Comparison of ENCODE assay signal across 1 cellular context in the genomic region with DNA sequence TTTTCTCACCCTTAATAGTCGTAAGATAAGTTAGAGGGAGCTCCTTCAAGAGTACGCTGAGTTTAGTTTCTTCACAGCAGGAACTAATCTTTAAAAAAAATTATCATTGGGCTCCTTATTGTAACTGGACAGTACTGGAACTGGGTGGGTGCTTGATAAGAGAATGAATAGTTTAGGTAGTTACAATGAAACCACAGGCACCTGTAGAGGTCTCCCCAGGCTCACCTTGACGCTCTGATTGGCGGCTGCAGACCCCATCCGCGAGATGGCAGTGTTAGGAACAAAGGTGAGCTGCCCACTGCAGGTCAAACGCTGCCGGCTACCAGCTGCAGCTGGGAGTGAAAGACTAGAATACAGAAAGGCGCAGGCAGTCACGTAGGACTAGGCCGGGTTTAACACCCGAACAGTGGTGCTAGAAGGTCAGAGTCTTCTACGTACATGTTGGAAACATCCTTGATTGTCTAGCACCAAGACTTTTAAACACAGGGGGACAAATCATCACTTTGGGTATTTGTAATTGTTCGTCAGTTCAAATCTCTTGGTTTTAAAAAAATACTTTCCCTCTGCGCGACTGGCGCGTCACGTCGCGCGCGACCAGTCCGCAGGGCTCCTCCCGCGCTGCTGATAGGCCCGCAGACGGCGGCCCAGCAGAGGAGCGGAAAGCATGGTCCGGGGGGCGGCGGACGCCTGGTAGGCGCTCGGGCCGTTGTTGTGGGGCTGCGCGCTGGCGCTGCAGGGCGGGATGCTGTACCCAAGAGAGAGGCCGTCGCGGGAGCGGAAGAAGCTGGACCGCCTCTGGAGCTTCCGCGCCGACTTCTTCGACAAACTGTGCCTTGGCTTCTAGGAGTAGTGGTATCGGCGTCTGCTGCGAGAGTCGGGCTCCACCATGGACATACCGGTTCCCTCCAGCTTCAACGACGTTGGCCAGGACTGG.
A peak's percentile ranks its signal among the peaks of the same experiment; 100 is the strongest.
TF ChIP-seq lines count a peak whose summit lies in the region.

No MANE protein-coding gene starts in this region.

TF ChIP-seq in HepG2, 621 proteins besides CTCF, POLR2A, EP300 and RAD21 (continued from another document and continues in another):
- TF ChIP-seq, protein P1, sequence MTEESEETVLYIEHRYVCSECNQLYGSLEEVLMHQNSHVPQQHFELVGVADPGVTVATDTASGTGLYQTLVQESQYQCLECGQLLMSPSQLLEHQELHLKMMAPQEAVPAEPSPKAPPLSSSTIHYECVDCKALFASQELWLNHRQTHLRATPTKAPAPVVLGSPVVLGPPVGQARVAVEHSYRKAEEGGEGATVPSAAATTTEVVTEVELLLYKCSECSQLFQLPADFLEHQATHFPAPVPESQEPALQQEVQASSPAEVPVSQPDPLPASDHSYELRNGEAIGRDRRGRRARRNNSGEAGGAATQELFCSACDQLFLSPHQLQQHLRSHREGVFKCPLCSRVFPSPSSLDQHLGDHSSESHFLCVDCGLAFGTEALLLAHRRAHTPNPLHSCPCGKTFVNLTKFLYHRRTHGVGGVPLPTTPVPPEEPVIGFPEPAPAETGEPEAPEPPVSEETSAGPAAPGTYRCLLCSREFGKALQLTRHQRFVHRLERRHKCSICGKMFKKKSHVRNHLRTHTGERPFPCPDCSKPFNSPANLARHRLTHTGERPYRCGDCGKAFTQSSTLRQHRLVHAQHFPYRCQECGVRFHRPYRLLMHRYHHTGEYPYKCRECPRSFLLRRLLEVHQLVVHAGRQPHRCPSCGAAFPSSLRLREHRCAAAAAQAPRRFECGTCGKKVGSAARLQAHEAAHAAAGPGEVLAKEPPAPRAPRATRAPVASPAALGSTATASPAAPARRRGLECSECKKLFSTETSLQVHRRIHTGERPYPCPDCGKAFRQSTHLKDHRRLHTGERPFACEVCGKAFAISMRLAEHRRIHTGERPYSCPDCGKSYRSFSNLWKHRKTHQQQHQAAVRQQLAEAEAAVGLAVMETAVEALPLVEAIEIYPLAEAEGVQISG (CRISPR knock-in tag; IDR thresholded peaks at IDR 0.05), result peak; percentile 97
- TF ChIP-seq ZNF816 (CRISPR knock-in tag; IDR thresholded peaks at IDR 0.05; ENCODE audit: borderline replicate concordance) (no peak), IRX3 (CRISPR knock-in tag; IDR thresholded peaks at IDR 0.05; ENCODE audit: borderline replicate concordance, low read depth) (no peak), HMG20A (CRISPR knock-in tag; IDR thresholded peaks at IDR 0.05; ENCODE audit: borderline replicate concordance) (no peak), MAFF (IDR thresholded peaks at IDR 0.05; ENCODE audit: low read depth, low read length) (no peak), KDM5A (IDR thresholded peaks at IDR 0.05; ENCODE audit: borderline replicate concordance, low read length) (peak; percentile 77; the same call in 1 of the 2 replicates), ZFP82 (CRISPR knock-in tag; IDR thresholded peaks at IDR 0.05; ENCODE audit: borderline replicate concordance) (no peak), ATF1 (CRISPR knock-in tag; IDR thresholded peaks at IDR 0.05) (peak; percentile 87), ZNF446 (CRISPR knock-in tag; IDR thresholded peaks at IDR 0.05) (no peak), SP4 (CRISPR knock-in tag; IDR thresholded peaks at IDR 0.05) (0 out of 2 replicates have a peak, but pooled peaks have one; percentile 6), ZFP36 (IDR thresholded peaks at IDR 0.05; ENCODE audit: borderline replicate concordance, low read depth, low read length, partially characterized antibody) (no peak), WIZ (CRISPR knock-in tag; IDR thresholded peaks at IDR 0.05) (0 out of 2 replicates have a peak, but pooled peaks have one; percentile 19), ZEB1 (IDR thresholded peaks at IDR 0.05; ENCODE audit: insufficient replicate concordance, low read depth) (peak; percentile 85), ZNF350 (CRISPR knock-in tag; IDR thresholded peaks at IDR 0.05; ENCODE audit: borderline replicate concordance, low read depth) (peak; percentile 43; the same call in 1 of the 2 replicates), NFE2L2 (IDR thresholded peaks at IDR 0.05; ENCODE audit: low read length) (no peak), REL (CRISPR knock-in tag; conservative IDR thresholded peaks at IDR 0.05) (0 out of 2 replicates have a peak, but pooled peaks have one; percentile 48), CHD2 (IDR thresholded peaks at IDR 0.05; ENCODE audit: low read depth, low read length) (no peak), GABPA (IDR thresholded peaks at IDR 0.05; ENCODE audit: low read depth, low read length) (no peak), GABPA (CRISPR knock-in tag; IDR thresholded peaks at IDR 0.05; ENCODE audit: low read depth) (no peak), ZNF629 (CRISPR knock-in tag; conservative IDR thresholded peaks at IDR 0.05) (no peak), ATF7-NPFF (CRISPR knock-in tag; IDR thresholded peaks at IDR 0.05; ENCODE audit: low read depth) (peak; percentile 64; the same call in 1 of the 2 replicates), ZNF773 (CRISPR knock-in tag; IDR thresholded peaks at IDR 0.05; ENCODE audit: borderline replicate concordance) (no peak), ZNF256 (CRISPR knock-in tag; conservative IDR thresholded peaks at IDR 0.05) (0 out of 2 replicates have a peak, but pooled peaks have one; percentile 20), SRY (CRISPR knock-in tag; IDR thresholded peaks at IDR 0.05) (no peak), KMT2B (CRISPR knock-in tag; IDR thresholded peaks at IDR 0.05) (no peak), ZNF792 (CRISPR knock-in tag; IDR thresholded peaks at IDR 0.05) (no peak), ZNF75D (CRISPR knock-in tag; IDR thresholded peaks at IDR 0.05; ENCODE audit: borderline replicate concordance) (no peak), POLR2G (IDR thresholded peaks at IDR 0.05; ENCODE audit: low read depth, low read length) (peak; percentile 59), TGIF2 (CRISPR knock-in tag; IDR thresholded peaks at IDR 0.05) (no peak), KLF6 (CRISPR knock-in tag; IDR thresholded peaks at IDR 0.05) (no peak)
- TF ChIP-seq, protein P2, sequence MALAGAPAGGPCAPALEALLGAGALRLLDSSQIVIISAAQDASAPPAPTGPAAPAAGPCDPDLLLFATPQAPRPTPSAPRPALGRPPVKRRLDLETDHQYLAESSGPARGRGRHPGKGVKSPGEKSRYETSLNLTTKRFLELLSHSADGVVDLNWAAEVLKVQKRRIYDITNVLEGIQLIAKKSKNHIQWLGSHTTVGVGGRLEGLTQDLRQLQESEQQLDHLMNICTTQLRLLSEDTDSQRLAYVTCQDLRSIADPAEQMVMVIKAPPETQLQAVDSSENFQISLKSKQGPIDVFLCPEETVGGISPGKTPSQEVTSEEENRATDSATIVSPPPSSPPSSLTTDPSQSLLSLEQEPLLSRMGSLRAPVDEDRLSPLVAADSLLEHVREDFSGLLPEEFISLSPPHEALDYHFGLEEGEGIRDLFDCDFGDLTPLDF (CRISPR knock-in tag; IDR thresholded peaks at IDR 0.05), result no peak
- TF ChIP-seq, protein P3, sequence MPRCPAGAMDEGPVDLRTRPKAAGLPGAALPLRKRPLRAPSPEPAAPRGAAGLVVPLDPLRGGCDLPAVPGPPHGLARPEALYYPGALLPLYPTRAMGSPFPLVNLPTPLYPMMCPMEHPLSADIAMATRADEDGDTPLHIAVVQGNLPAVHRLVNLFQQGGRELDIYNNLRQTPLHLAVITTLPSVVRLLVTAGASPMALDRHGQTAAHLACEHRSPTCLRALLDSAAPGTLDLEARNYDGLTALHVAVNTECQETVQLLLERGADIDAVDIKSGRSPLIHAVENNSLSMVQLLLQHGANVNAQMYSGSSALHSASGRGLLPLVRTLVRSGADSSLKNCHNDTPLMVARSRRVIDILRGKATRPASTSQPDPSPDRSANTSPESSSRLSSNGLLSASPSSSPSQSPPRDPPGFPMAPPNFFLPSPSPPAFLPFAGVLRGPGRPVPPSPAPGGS (CRISPR knock-in tag; IDR thresholded peaks at IDR 0.05), result peak; percentile 51; the same call in 1 of the 2 replicates
- TF ChIP-seq, protein P4, sequence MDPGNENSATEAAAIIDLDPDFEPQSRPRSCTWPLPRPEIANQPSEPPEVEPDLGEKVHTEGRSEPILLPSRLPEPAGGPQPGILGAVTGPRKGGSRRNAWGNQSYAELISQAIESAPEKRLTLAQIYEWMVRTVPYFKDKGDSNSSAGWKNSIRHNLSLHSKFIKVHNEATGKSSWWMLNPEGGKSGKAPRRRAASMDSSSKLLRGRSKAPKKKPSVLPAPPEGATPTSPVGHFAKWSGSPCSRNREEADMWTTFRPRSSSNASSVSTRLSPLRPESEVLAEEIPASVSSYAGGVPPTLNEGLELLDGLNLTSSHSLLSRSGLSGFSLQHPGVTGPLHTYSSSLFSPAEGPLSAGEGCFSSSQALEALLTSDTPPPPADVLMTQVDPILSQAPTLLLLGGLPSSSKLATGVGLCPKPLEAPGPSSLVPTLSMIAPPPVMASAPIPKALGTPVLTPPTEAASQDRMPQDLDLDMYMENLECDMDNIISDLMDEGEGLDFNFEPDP (CRISPR knock-in tag; conservative IDR thresholded peaks at IDR 0.05), result no peak
- TF ChIP-seq, protein P5, sequence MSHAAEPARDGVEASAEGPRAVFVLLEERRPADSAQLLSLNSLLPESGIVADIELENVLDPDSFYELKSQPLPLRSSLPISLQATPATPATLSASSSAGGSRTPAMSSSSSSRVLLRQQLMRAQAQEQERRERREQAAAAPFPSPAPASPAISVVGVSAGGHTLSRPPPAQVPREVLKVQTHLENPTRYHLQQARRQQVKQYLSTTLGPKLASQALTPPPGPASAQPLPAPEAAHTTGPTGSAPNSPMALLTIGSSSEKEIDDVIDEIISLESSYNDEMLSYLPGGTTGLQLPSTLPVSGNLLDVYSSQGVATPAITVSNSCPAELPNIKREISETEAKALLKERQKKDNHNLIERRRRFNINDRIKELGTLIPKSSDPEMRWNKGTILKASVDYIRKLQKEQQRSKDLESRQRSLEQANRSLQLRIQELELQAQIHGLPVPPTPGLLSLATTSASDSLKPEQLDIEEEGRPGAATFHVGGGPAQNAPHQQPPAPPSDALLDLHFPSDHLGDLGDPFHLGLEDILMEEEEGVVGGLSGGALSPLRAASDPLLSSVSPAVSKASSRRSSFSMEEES (CRISPR knock-in tag; IDR thresholded peaks at IDR 0.05), result no peak
- TF ChIP-seq, protein P6, sequence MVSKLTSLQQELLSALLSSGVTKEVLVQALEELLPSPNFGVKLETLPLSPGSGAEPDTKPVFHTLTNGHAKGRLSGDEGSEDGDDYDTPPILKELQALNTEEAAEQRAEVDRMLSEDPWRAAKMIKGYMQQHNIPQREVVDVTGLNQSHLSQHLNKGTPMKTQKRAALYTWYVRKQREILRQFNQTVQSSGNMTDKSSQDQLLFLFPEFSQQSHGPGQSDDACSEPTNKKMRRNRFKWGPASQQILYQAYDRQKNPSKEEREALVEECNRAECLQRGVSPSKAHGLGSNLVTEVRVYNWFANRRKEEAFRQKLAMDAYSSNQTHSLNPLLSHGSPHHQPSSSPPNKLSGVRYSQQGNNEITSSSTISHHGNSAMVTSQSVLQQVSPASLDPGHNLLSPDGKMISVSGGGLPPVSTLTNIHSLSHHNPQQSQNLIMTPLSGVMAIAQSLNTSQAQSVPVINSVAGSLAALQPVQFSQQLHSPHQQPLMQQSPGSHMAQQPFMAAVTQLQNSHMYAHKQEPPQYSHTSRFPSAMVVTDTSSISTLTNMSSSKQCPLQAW (CRISPR knock-in tag; IDR thresholded peaks at IDR 0.05), result peak; percentile 80
- TF ChIP-seq, protein P7, sequence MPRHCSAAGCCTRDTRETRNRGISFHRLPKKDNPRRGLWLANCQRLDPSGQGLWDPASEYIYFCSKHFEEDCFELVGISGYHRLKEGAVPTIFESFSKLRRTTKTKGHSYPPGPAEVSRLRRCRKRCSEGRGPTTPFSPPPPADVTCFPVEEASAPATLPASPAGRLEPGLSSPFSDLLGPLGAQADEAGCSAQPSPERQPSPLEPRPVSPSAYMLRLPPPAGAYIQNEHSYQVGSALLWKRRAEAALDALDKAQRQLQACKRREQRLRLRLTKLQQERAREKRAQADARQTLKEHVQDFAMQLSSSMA (CRISPR knock-in tag; IDR thresholded peaks at IDR 0.05), result no peak
- TF ChIP-seq, protein P8, sequence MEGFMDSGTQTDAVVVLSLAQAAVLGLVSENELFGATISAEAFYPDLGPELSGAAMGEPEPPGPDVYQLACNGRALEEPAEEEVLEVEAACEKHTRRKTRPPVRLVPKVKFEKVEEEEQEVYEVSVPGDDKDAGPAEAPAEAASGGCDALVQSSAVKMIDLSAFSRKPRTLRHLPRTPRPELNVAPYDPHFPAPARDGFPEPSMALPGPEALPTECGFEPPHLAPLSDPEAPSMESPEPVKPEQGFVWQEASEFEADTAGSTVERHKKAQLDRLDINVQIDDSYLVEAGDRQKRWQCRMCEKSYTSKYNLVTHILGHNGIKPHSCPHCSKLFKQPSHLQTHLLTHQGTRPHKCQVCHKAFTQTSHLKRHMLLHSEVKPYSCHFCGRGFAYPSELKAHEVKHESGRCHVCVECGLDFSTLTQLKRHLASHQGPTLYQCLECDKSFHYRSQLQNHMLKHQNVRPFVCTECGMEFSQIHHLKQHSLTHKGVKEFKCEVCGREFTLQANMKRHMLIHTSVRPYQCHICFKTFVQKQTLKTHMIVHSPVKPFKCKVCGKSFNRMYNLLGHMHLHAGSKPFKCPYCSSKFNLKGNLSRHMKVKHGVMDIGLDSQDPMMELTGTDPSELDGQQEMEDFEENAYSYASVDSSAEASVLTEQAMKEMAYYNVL (CRISPR knock-in tag; IDR thresholded peaks at IDR 0.05; ENCODE audit: borderline replicate concordance), result no peak; the same call in 1 of the 2 replicates
- TF ChIP-seq, protein P9, sequence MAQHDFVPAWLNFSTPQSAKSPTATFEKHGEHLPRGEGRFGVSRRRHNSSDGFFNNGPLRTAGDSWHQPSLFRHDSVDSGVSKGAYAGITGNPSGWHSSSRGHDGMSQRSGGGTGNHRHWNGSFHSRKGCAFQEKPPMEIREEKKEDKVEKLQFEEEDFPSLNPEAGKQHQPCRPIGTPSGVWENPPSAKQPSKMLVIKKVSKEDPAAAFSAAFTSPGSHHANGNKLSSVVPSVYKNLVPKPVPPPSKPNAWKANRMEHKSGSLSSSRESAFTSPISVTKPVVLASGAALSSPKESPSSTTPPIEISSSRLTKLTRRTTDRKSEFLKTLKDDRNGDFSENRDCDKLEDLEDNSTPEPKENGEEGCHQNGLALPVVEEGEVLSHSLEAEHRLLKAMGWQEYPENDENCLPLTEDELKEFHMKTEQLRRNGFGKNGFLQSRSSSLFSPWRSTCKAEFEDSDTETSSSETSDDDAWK (CRISPR knock-in tag; IDR thresholded peaks at IDR 0.05), result no peak
- TF ChIP-seq, protein P10, sequence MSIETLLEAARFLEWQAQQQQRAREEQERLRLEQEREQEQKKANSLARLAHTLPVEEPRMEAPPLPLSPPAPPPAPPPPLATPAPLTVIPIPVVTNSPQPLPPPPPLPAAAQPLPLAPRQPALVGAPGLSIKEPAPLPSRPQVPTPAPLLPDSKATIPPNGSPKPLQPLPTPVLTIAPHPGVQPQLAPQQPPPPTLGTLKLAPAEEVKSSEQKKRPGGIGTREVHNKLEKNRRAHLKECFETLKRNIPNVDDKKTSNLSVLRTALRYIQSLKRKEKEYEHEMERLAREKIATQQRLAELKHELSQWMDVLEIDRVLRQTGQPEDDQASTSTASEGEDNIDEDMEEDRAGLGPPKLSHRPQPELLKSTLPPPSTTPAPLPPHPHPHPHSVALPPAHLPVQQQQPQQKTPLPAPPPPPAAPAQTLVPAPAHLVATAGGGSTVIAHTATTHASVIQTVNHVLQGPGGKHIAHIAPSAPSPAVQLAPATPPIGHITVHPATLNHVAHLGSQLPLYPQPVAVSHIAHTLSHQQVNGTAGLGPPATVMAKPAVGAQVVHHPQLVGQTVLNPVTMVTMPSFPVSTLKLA (IDR thresholded peaks at IDR 0.05), result no peak
